16 cellular contexts compared by ENCODE assay signal in genomic region chr10:77297370-77297692, GRCh38.
DNase-seq lines count a peak whose midpoint lies in the region; ATAC-seq and TF ChIP-seq lines count a peak whose summit lies in the region.
"Had no signal": no experiment of that assay in that cellular context is flagged by ENCODE, and none has a peak within 500 bp of the region (broad histone marks: within the 10 kb centered on the region; RNA-seq: fewer than 3 reads in every experiment).

No MANE protein-coding gene starts in this region.

- H3K4me3 ChIP-seq in fibroblast of mammary gland (ENCODE audit: control insufficient read depth, low read depth, low read length) = no peak overlapping the region
- H3K4me3 ChIP-seq: thoracic aorta had no signal

- DNase-seq in DMS 273 (lab: John Stamatoyannopoulos, UW; ENCODE audit: unreplicated experiment) = peak; percentile 62
- no peak for DNase-seq in DMS 273 treated with DMSO at 0.1 percent for 48 hours (lab: John Stamatoyannopoulos, UW)
- DNase-seq in fibroblast of mammary gland (ENCODE audit: low read depth) = peak; percentile 76
- DNase-seq in renal cortical epithelial cell (ENCODE audit: low read depth) = peak; percentile 64
- DNase-seq in Kasumi-1 (lab: John Stamatoyannopoulos, UW) = no peak
- no peak for DNase-seq in cerebellum (ENCODE audit: low spot score)
- DNase-seq: 8988T; activated naive CD4-positive, alpha-beta T cell treated with anti-CD3 and anti-CD28 coated beads for 36 hours; DMS153; KBM-7; mesendoderm; NCI-H187 treated with DMSO at 0.1 percent for 48 hours; occipital lobe had no signal

- no peak for TF ChIP-seq CTCF in fibroblast of mammary gland (conservative IDR thresholded peaks at IDR 0.05; ENCODE audit: control insufficient read depth, insufficient read depth, low read depth, low read length)

- ATAC-seq in HG03097 (IDR thresholded peaks at IDR 0.05; ENCODE audit: low FRiP score, unreplicated experiment) = no peak

TF ChIP-seq in PFSK-1, 5 proteins besides CTCF, POLR2A, EP300 and RAD21:
- TF ChIP-seq REST (IDR thresholded peaks at IDR 0.05; ENCODE audit: insufficient read depth in 1 of 2, low read depth in 2 of 2, low read length in 2 of 2) (peak; percentile 43 to 75; a peak in 3 of 4 replicates), POLR2AphosphoS5 (IDR thresholded peaks at IDR 0.05; ENCODE audit: low read depth, low read length) (no peak)

Comparison
In these comparisons a context has a peak if more than half of its experiments do, and no peak if none do; other contexts are left out.
1. DNase-seq: peak in DMS 273 (single experiment), fibroblast of mammary gland (single experiment) and renal cortical epithelial cell (single experiment); none in DMS 273 treated with DMSO at 0.1 percent for 48 hours (single experiment), Kasumi-1 (0 of 2) and cerebellum (single experiment).